2 cellular contexts compared by ENCODE assay signal in genomic region chr16:68731569-68732067, GRCh38.
TF ChIP-seq lines count a peak whose summit lies in the region.

No MANE protein-coding gene starts in this region.

TF ChIP-seq in A549, 52 proteins besides CTCF, POLR2A, EP300 and RAD21 (continued from another document):
- TF ChIP-seq RNF2 (IDR thresholded peaks at IDR 0.05; ENCODE audit: borderline replicate concordance, low read depth) = no peak
- TF ChIP-seq HOXB13 (CRISPR knock-in tag; IDR thresholded peaks at IDR 0.05; ENCODE audit: low read depth) = no peak
- TF ChIP-seq, protein P1, sequence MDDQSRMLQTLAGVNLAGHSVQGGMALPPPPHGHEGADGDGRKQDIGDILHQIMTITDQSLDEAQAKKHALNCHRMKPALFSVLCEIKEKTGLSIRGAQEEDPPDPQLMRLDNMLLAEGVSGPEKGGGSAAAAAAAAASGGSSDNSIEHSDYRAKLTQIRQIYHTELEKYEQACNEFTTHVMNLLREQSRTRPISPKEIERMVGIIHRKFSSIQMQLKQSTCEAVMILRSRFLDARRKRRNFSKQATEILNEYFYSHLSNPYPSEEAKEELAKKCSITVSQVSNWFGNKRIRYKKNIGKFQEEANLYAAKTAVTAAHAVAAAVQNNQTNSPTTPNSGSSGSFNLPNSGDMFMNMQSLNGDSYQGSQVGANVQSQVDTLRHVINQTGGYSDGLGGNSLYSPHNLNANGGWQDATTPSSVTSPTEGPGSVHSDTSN (IDR thresholded peaks at IDR 0.05) = no peak
- TF ChIP-seq CEBPB (IDR thresholded peaks at IDR 0.05) = no peak

TF ChIP-seq in K562, 482 proteins besides CTCF, POLR2A, EP300 and RAD21 (continued from another document and continues in another):
- TF ChIP-seq, protein P2, sequence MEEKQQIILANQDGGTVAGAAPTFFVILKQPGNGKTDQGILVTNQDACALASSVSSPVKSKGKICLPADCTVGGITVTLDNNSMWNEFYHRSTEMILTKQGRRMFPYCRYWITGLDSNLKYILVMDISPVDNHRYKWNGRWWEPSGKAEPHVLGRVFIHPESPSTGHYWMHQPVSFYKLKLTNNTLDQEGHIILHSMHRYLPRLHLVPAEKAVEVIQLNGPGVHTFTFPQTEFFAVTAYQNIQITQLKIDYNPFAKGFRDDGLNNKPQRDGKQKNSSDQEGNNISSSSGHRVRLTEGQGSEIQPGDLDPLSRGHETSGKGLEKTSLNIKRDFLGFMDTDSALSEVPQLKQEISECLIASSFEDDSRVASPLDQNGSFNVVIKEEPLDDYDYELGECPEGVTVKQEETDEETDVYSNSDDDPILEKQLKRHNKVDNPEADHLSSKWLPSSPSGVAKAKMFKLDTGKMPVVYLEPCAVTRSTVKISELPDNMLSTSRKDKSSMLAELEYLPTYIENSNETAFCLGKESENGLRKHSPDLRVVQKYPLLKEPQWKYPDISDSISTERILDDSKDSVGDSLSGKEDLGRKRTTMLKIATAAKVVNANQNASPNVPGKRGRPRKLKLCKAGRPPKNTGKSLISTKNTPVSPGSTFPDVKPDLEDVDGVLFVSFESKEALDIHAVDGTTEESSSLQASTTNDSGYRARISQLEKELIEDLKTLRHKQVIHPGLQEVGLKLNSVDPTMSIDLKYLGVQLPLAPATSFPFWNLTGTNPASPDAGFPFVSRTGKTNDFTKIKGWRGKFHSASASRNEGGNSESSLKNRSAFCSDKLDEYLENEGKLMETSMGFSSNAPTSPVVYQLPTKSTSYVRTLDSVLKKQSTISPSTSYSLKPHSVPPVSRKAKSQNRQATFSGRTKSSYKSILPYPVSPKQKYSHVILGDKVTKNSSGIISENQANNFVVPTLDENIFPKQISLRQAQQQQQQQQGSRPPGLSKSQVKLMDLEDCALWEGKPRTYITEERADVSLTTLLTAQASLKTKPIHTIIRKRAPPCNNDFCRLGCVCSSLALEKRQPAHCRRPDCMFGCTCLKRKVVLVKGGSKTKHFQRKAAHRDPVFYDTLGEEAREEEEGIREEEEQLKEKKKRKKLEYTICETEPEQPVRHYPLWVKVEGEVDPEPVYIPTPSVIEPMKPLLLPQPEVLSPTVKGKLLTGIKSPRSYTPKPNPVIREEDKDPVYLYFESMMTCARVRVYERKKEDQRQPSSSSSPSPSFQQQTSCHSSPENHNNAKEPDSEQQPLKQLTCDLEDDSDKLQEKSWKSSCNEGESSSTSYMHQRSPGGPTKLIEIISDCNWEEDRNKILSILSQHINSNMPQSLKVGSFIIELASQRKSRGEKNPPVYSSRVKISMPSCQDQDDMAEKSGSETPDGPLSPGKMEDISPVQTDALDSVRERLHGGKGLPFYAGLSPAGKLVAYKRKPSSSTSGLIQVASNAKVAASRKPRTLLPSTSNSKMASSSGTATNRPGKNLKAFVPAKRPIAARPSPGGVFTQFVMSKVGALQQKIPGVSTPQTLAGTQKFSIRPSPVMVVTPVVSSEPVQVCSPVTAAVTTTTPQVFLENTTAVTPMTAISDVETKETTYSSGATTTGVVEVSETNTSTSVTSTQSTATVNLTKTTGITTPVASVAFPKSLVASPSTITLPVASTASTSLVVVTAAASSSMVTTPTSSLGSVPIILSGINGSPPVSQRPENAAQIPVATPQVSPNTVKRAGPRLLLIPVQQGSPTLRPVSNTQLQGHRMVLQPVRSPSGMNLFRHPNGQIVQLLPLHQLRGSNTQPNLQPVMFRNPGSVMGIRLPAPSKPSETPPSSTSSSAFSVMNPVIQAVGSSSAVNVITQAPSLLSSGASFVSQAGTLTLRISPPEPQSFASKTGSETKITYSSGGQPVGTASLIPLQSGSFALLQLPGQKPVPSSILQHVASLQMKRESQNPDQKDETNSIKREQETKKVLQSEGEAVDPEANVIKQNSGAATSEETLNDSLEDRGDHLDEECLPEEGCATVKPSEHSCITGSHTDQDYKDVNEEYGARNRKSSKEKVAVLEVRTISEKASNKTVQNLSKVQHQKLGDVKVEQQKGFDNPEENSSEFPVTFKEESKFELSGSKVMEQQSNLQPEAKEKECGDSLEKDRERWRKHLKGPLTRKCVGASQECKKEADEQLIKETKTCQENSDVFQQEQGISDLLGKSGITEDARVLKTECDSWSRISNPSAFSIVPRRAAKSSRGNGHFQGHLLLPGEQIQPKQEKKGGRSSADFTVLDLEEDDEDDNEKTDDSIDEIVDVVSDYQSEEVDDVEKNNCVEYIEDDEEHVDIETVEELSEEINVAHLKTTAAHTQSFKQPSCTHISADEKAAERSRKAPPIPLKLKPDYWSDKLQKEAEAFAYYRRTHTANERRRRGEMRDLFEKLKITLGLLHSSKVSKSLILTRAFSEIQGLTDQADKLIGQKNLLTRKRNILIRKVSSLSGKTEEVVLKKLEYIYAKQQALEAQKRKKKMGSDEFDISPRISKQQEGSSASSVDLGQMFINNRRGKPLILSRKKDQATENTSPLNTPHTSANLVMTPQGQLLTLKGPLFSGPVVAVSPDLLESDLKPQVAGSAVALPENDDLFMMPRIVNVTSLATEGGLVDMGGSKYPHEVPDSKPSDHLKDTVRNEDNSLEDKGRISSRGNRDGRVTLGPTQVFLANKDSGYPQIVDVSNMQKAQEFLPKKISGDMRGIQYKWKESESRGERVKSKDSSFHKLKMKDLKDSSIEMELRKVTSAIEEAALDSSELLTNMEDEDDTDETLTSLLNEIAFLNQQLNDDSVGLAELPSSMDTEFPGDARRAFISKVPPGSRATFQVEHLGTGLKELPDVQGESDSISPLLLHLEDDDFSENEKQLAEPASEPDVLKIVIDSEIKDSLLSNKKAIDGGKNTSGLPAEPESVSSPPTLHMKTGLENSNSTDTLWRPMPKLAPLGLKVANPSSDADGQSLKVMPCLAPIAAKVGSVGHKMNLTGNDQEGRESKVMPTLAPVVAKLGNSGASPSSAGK (IDR thresholded peaks at IDR 0.05) = no peak
- TF ChIP-seq ASH1L (IDR thresholded peaks at IDR 0.05; ENCODE audit: borderline replicate concordance, low read depth, partially characterized antibody) (no peak), VEZF1 (CRISPR knock-in tag; IDR thresholded peaks at IDR 0.05) (no peak), CSDE1 (IDR thresholded peaks at IDR 0.05) (no peak), NRF1 (conservative IDR thresholded peaks at IDR 0.05 in 1 of 2, IDR thresholded peaks at IDR 0.05 in 1 of 2) (0 out of 4 replicates have a peak, but pooled peaks of 1 of the 2 experiments have one; percentile 9)
- TF ChIP-seq, protein P3, sequence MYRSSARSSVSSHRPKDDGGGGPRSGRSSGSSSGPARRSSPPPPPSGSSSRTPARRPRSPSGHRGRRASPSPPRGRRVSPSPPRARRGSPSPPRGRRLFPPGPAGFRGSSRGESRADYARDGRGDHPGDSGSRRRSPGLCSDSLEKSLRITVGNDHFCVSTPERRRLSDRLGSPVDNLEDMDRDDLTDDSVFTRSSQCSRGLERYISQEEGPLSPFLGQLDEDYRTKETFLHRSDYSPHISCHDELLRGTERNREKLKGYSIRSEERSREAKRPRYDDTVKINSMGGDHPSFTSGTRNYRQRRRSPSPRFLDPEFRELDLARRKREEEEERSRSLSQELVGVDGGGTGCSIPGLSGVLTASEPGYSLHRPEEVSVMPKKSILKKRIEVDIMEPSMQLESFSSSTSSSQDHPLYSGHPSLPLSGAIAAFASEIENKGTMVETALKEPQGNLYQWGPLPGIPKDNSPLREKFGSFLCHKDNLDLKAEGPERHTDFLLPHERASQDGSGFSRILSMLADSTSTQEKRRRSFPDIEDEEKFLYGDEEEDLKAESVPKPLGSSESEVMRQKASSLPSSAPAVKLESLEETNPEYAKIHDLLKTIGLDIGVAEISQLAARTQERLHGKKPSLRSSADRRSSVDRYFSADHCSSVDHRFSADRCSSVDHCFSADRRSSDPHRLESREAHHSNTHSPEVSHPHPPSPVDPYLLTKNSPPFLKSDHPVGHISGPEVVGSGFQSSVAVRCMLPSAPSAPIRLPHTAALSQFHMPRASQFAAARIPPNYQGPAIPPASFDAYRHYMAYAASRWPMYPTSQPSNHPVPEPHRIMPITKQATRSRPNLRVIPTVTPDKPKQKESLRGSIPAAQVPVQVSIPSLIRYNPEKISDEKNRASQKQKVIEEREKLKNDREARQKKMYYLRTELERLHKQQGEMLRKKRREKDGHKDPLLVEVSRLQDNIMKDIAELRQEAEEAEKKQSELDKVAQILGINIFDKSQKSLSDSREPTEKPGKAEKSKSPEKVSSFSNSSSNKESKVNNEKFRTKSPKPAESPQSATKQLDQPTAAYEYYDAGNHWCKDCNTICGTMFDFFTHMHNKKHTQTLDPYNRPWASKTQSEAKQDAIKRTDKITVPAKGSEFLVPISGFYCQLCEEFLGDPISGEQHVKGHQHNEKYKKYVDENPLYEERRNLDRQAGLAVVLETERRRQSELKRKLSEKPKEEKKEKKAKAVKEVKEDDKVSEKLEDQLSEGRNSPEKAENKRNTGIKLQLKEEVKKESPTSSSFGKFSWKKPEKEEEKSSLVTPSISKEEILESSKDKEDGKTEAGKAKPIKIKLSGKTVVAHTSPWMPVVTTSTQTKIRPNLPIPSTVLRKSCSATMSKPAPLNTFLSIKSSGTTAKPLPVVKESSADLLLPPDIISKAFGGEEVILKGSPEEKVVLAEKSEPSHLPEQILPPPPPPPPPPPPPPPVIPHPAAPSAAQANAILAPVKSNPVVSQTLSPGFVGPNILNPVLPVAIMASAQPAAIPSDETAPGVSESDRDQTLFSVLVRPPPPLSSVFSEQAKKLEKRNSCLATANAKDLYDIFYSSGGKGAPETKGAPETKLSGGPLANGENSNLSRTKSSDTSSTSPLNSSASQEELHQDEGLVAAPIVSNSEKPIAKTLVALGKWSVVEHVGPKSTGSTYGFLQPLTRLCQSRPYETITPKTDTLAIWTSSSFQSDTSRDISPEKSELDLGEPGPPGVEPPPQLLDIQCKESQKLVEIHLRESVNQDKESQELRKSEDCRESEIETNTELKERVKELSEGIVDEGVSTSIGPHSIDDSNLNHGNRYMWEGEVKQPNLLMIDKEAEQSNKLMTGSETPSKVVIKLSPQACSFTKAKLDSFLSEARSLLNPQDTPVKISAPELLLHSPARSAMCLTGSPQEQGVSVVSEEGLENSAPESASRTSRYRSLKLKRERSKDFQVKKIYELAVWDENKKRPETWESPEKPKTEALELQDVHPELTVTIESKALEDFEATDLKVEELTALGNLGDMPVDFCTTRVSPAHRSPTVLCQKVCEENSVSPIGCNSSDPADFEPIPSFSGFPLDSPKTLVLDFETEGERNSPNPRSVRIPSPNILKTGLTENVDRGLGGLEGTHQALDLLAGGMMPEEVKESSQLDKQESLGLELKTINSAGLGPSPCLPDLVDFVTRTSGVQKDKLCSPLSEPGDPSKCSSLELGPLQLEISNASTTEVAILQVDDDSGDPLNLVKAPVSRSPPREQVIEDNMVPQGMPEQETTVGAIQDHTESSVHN (IDR thresholded peaks at IDR 0.05; ENCODE audit: borderline replicate concordance in 1 of 2, low read depth in 1 of 2) = 0 out of 4 replicates have a peak, but pooled peaks of 1 of the 2 experiments have one; percentile 20
- TF ChIP-seq, protein P4, sequence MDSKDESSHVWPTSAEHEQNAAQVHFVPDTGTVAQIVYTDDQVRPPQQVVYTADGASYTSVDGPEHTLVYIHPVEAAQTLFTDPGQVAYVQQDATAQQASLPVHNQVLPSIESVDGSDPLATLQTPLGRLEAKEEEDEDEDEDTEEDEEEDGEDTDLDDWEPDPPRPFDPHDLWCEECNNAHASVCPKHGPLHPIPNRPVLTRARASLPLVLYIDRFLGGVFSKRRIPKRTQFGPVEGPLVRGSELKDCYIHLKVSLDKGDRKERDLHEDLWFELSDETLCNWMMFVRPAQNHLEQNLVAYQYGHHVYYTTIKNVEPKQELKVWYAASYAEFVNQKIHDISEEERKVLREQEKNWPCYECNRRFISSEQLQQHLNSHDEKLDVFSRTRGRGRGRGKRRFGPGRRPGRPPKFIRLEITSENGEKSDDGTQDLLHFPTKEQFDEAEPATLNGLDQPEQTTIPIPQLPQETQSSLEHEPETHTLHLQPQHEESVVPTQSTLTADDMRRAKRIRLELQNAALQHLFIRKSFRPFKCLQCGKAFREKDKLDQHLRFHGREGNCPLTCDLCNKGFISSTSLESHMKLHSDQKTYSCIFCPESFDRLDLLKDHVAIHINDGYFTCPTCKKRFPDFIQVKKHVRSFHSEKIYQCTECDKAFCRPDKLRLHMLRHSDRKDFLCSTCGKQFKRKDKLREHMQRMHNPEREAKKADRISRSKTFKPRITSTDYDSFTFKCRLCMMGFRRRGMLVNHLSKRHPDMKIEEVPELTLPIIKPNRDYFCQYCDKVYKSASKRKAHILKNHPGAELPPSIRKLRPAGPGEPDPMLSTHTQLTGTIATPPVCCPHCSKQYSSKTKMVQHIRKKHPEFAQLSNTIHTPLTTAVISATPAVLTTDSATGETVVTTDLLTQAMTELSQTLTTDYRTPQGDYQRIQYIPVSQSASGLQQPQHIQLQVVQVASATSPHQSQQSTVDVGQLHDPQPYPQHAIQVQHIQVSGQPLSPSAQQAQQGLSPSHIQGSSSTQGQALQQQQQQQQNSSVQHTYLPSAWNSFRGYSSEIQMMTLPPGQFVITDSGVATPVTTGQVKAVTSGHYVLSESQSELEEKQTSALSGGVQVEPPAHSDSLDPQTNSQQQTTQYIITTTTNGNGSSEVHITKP (IDR thresholded peaks at IDR 0.05; ENCODE audit: partially characterized antibody) = peak; percentile 82
- TF ChIP-seq, protein P5, sequence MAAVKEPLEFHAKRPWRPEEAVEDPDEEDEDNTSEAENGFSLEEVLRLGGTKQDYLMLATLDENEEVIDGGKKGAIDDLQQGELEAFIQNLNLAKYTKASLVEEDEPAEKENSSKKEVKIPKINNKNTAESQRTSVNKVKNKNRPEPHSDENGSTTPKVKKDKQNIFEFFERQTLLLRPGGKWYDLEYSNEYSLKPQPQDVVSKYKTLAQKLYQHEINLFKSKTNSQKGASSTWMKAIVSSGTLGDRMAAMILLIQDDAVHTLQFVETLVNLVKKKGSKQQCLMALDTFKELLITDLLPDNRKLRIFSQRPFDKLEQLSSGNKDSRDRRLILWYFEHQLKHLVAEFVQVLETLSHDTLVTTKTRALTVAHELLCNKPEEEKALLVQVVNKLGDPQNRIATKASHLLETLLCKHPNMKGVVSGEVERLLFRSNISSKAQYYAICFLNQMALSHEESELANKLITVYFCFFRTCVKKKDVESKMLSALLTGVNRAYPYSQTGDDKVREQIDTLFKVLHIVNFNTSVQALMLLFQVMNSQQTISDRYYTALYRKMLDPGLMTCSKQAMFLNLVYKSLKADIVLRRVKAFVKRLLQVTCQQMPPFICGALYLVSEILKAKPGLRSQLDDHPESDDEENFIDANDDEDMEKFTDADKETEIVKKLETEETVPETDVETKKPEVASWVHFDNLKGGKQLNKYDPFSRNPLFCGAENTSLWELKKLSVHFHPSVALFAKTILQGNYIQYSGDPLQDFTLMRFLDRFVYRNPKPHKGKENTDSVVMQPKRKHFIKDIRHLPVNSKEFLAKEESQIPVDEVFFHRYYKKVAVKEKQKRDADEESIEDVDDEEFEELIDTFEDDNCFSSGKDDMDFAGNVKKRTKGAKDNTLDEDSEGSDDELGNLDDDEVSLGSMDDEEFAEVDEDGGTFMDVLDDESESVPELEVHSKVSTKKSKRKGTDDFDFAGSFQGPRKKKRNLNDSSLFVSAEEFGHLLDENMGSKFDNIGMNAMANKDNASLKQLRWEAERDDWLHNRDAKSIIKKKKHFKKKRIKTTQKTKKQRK (IDR thresholded peaks at IDR 0.05; ENCODE audit: borderline replicate concordance, low read depth, low read length) = no peak
